26 cellular contexts compared by ENCODE assay signal in genomic region chr3:1179116-1179515, GRCh38.
A peak's percentile ranks its signal among the peaks of the same experiment; 100 is the strongest.
DNase-seq lines count a peak whose midpoint lies in the region; TF ChIP-seq lines count a peak whose summit lies in the region.
"Had no signal": no experiment of that assay in that cellular context is flagged by ENCODE, and none has a peak within 500 bp of the region (broad histone marks: within the 10 kb centered on the region; RNA-seq: fewer than 3 reads in every experiment).

No MANE protein-coding gene starts in this region.

- DNase-seq in AG10803 (ENCODE audit: low read depth) (peak; percentile 3), SK-MEL-5 (ENCODE audit: low read depth, low spot score) (peak; percentile 81), fibroblast of peridontal ligament (ENCODE audit: extremely low read depth) (peak; percentile 17), neural progenitor cell (ENCODE audit: low spot score) (no peak), immature natural killer cell (no peak), HuH-7 (ENCODE audit: low spot score) (no peak), NCI-H2107 treated with DMSO at 0.1 percent for 48 hours (lab: John Stamatoyannopoulos, UW; ENCODE audit: unreplicated experiment) (no peak)
- DNase-seq in activated effector memory CD4-positive, alpha-beta T cell treated with Interleukin-2 at 50 U/mL for 16 hours, result no peak
- DNase-seq: BE2C; DMS153; DND-41; H7; Kasumi-1; MV-4-11; NCI-H1105; NCI-H1436 treated with DMSO at 0.1 percent for 48 hours; NCI-H187 treated with DMSO at 0.1 percent for 48 hours; NCI-H2107; NCI-H446; NCI-H524 treated with DMSO at 0.1 percent for 48 hours; NCI-H82; NK-92 treated with Interleukin-12 subunit alpha and Interleukin-12 subunit beta, amount 100 ng/mL, for 24 hours; PC-3; SJCRH30 had no signal

- no peak overlapping the region for H3K4me3 ChIP-seq in AG10803 (ENCODE audit: low read length)
- H3K4me3 ChIP-seq in neural progenitor cell, result no peak overlapping the region
- H3K4me3 ChIP-seq: SJCRH30 had no signal

- no peaks in the 10 kb centered on the region for H4K20me1 ChIP-seq in neural progenitor cell (ENCODE audit: low read depth)

- H3K27me3 Mint-ChIP-seq in neural progenitor cell (ENCODE audit: insufficient read depth, low read depth) (no peaks in the 10 kb centered on the region), immature natural killer cell (ENCODE audit: low read depth in 3 of 3) (no peaks in the 10 kb centered on the region)

- no peaks in the 10 kb centered on the region for H3K4me1 Mint-ChIP-seq in neural progenitor cell
- no peaks in the 10 kb centered on the region for H3K4me1 Mint-ChIP-seq in immature natural killer cell
- H3K4me1 Mint-ChIP-seq: CD14-positive monocyte had no signal

- H2AFZ ChIP-seq in neural progenitor cell (replicated peaks), result peak overlapping the region; percentile 31

- no peak for TF ChIP-seq CTCF in AG10803 (conservative IDR thresholded peaks at IDR 0.05; ENCODE audit: low read length)
- no peak for TF ChIP-seq CTCF in neural progenitor cell (IDR thresholded peaks at IDR 0.05)

- H3K9me3 ChIP-seq in neural progenitor cell (ENCODE audit: low read depth), result no peaks in the 10 kb centered on the region
- H3K9me3 ChIP-seq: BE2C, SJCRH30 had no signal

- no peaks in the 10 kb centered on the region for H3K36me3 ChIP-seq in neural progenitor cell
- H3K36me3 ChIP-seq: BE2C, SJCRH30 had no signal

- H3K9ac ChIP-seq in neural progenitor cell, result no peak overlapping the region

- no peaks in the 10 kb centered on the region for H3K9me3 Mint-ChIP-seq in neural progenitor cell
- peaks cover 14 to 48% (median 33%) of the 10 kb centered on the region in 6 donors for H3K9me3 Mint-ChIP-seq in immature natural killer cell

- no peak overlapping the region for H3K4me2 ChIP-seq in neural progenitor cell

- no peaks in the 10 kb centered on the region for H3F3A ChIP-seq in neural progenitor cell (ENCODE audit: low read depth)

- in situ Hi-C loops in SK-MEL-5 (cut with HindIII; ENCODE audit: low pct_unique_long_range_greater_than_20kb, low sequenced_read_pairs), result no loop called here

- H3K27ac Mint-ChIP-seq in neural progenitor cell (no peak overlapping the region), immature natural killer cell (no peak overlapping the region)
- H3K27ac Mint-ChIP-seq: CD14-positive monocyte had no signal

- no peaks in the 10 kb centered on the region for H3K79me2 ChIP-seq in neural progenitor cell (ENCODE audit: low read depth)

- no peak overlapping the region for H3K27ac ChIP-seq in neural progenitor cell
- H3K27ac ChIP-seq: 22Rv1, SJCRH30 had no signal

- no peaks in the 10 kb centered on the region for H3K36me3 Mint-ChIP-seq in neural progenitor cell
- peaks cover 0 to 4% (median 0%) of the 10 kb centered on the region in 3 donors for H3K36me3 Mint-ChIP-seq in immature natural killer cell
- H3K36me3 Mint-ChIP-seq: CD14-positive monocyte had no signal

- no peaks in the 10 kb centered on the region for H3K27me3 ChIP-seq in neural progenitor cell
- H3K27me3 ChIP-seq: BE2C, SJCRH30 had no signal

- no peaks in the 10 kb centered on the region for H3K4me1 ChIP-seq in neural progenitor cell
- H3K4me1 ChIP-seq: BE2C, SJCRH30 had no signal

- no peak overlapping the region for H3K4me3 Mint-ChIP-seq in neural progenitor cell
- no peak overlapping the region for H3K4me3 Mint-ChIP-seq in immature natural killer cell
- H3K4me3 Mint-ChIP-seq: CD14-positive monocyte had no signal

Comparison
In these comparisons a context has a peak if more than half of its experiments do, and no peak if none do; other contexts are left out.
1. DNase-seq: peak in AG10803 (single experiment), SK-MEL-5 (single experiment) and fibroblast of peridontal ligament (single experiment); none in neural progenitor cell (single experiment), immature natural killer cell (0 of 3), activated effector memory CD4-positive, alpha-beta T cell treated with Interleukin-2 at 50 U/mL for 16 hours (single experiment), HuH-7 (single experiment) and NCI-H2107 treated with DMSO at 0.1 percent for 48 hours (single experiment).